Comparison of ENCODE assay signal across 28 cellular contexts in the genomic region with DNA sequence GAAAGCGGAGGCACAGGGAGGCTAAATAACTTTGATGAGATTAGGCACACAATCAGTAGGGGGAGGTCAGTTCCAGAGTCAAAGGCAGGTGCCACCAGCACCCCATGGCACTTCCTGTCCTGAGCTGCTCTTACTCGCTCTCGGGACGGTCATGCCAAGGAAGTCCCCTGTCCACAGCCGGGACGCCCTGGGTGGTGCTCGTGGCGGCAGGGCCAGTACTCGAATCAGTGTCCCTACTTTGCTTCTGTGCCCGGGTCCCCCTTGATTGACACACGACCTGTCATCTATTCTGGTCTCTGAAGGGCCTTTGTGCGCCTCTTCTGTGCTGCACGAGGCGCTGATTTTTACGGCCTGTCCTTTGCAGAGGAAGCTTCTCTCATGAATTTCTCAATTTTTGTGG. TPM values are rescaled to one million over a fixed set of nuclear protein-coding genes. Genes with fewer than 3 reads are reported as not detected.
"Had no signal": no experiment of that assay in that cellular context is flagged by ENCODE, and none has a peak within 500 bp of the region (broad histone marks: within the 10 kb centered on the region; RNA-seq: fewer than 3 reads in every experiment).

No MANE protein-coding gene starts in this region.

- H3K27ac ChIP-seq: adrenal gland, ascending aorta, brain microvascular endothelial cell, hepatocyte, left ventricle myocardium inferior, neutrophil, pancreas, psoas muscle, right atrium auricular region, upper lobe of left lung had no signal

- H2AFZ ChIP-seq: hepatocyte had no signal

- H3K27ac Mint-ChIP-seq: activated naive CD4-positive, alpha-beta T cell treated with anti-CD3 and anti-CD28 coated beads, Interleukin-2, amount 10 ng/mL, durations not matched to agents 7 days and 5 days; activated T-cell treated with anti-CD3 and anti-CD28 coated beads, Interleukin-2, amount 50 U/mL, for 72 hours; natural killer cell; T-cell had no signal

- DNase-seq: activated CD4-positive, alpha-beta T cell treated with anti-CD3 and anti-CD28 coated beads, Interleukin-2, amount 50 U/mL, for 4 hours; activated CD8-positive, alpha-beta memory T cell treated with anti-CD3 and anti-CD28 coated beads, Interleukin-2, amount 50 U/mL, for 48 hours; activated effector memory CD4-positive, alpha-beta T cell treated with anti-CD3 and anti-CD28 coated beads, Interleukin-2, amount 50 U/mL, for 16 hours; activated naive CD4-positive, alpha-beta T cell treated with anti-CD3 and anti-CD28 coated beads, Interleukin-2, amount 10 ng/mL, durations not matched to agents 7 days and 5 days; activated T-cell treated with anti-CD3 and anti-CD28 coated beads, Interleukin-2, amount 50 U/mL, for 72 hours; adrenal gland; brain microvascular endothelial cell; effector memory CD4-positive, alpha-beta T cell; foreskin melanocyte; glutamatergic neuron; immature natural killer cell; kidney glomerular epithelial cell; left ventricle myocardium inferior; mammary epithelial cell; midbrain; natural killer cell; pancreas; psoas muscle; stimulated activated CD4-positive, alpha-beta T cell treated with anti-CD3 and anti-CD28 coated beads, Interleukin-4, amount 100 ng/mL, for 4 hours; T-cell; upper lobe of left lung had no signal

- H3K4me1 ChIP-seq: adrenal gland, ascending aorta, left ventricle myocardium inferior, pancreas, psoas muscle, right atrium auricular region had no signal

- H3K79me2 ChIP-seq: hepatocyte had no signal

- H3K4me2 ChIP-seq: hepatocyte had no signal

- H3K4me3 ChIP-seq: adrenal gland, ascending aorta, hepatocyte, left ventricle myocardium inferior, pancreas, psoas muscle, right atrium auricular region, upper lobe of left lung had no signal

- H3K36me3 ChIP-seq: adrenal gland, ascending aorta, brain microvascular endothelial cell, left ventricle myocardium inferior, neutrophil, pancreas, right atrium auricular region, upper lobe of left lung had no signal

- H3K9me3 ChIP-seq: adrenal gland, ascending aorta, left ventricle myocardium inferior, neutrophil, pancreas, psoas muscle, right atrium auricular region, upper lobe of left lung had no signal

- H3K9me3 Mint-ChIP-seq: activated naive CD4-positive, alpha-beta T cell treated with anti-CD3 and anti-CD28 coated beads, Interleukin-2, amount 10 ng/mL, durations not matched to agents 7 days and 5 days; activated T-cell treated with anti-CD3 and anti-CD28 coated beads, Interleukin-2, amount 50 U/mL, for 72 hours; natural killer cell; T-cell had no signal

- H3K4me3 Mint-ChIP-seq: activated naive CD4-positive, alpha-beta T cell treated with anti-CD3 and anti-CD28 coated beads, Interleukin-2, amount 10 ng/mL, durations not matched to agents 7 days and 5 days; activated T-cell treated with anti-CD3 and anti-CD28 coated beads, Interleukin-2, amount 50 U/mL, for 72 hours; immature natural killer cell; natural killer cell; T-cell had no signal

- H3K27me3 ChIP-seq: adrenal gland, ascending aorta, hepatocyte, right atrium auricular region, upper lobe of left lung had no signal

- H3K36me3 Mint-ChIP-seq: activated naive CD4-positive, alpha-beta T cell treated with anti-CD3 and anti-CD28 coated beads, Interleukin-2, amount 10 ng/mL, durations not matched to agents 7 days and 5 days; natural killer cell; T-cell had no signal

- ATAC-seq: activated T-cell treated with anti-CD3 and anti-CD28 coated beads, Interleukin-2, amount 50 U/mL, for 72 hours; esophagus mucosa; natural killer cell; pancreas; psoas muscle; SK-N-SH treated with all-trans-retinoic acid at 6 μM for 48 hours; T-cell had no signal

RNA-seq across cellular contexts. Expression of a gene that starts 31.4 kb away (rescaled TPM):
- total RNA-seq: endothelial cell of umbilical vein, mammary epithelial cell had no signal
- polyA plus RNA-seq: endothelial cell of umbilical vein, mammary epithelial cell had no signal
